3 cellular contexts compared by ENCODE assay signal in genomic region chrY:9805235-9805634, GRCh38.
"Had no signal": no experiment of that assay in that cellular context is flagged by ENCODE, and none has a peak within 500 bp of the region (broad histone marks: within the 10 kb centered on the region; RNA-seq: fewer than 3 reads in every experiment).

No MANE protein-coding gene starts in this region.

- DNase-seq: GDM1, GF-D8 had no signal

- ATAC-seq: GM12878 had no signal

- H3K4me3 ChIP-seq: GM12878 had no signal
